14 cellular contexts compared by ENCODE assay signal in the genomic region with DNA sequence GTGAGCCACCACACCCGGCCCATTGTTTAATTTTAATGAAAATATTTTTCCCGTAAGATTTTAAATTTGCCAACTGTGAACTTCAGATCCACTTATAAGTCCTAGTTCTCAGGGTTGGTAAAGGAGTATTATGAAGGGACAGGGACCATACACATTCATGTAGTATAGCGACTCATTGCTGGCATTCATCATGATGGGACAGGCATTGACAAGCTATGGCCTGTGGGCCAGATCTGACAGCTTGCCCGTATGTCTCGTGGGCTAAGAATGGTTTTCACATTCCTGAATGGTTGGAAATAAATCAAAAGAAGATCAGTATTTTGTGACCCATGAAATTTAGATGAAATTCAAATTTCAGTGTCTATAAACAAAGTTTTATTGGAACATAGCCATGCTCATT. TPM values are rescaled to one million over a fixed set of nuclear protein-coding genes. Genes with fewer than 3 reads are reported as not detected.
DNase-seq lines count a peak whose midpoint lies in the region; TF ChIP-seq lines count a peak whose summit lies in the region.
"Had no signal": no experiment of that assay in that cellular context is flagged by ENCODE, and none has a peak within 500 bp of the region (broad histone marks: within the 10 kb centered on the region; RNA-seq: fewer than 3 reads in every experiment).

No MANE protein-coding gene starts in this region.

- no peak overlapping the region for H3K4me3 ChIP-seq in BLaER1 treated with 17β-estradiol and CSF1 and Interleukin-3, amounts not matched to agents 10 nM and 100 nM
- H3K4me3 ChIP-seq in epithelial cell of esophagus (ENCODE audit: low read length) (no peak overlapping the region), tibial nerve (no peak overlapping the region)

- H3K4me1 ChIP-seq in BLaER1 treated with 17β-estradiol and CSF1 and Interleukin-3, amounts not matched to agents 10 nM and 100 nM: peaks cover 0 to 30% (median 19%) of the 10 kb centered on the region in 10 experiments; a peak in 12 of 20 replicates
- peaks cover 0 to 16% (median 0%) of the 10 kb centered on the region in 4 donors for H3K4me1 ChIP-seq in tibial nerve
- H3K4me1 ChIP-seq: BE2C had no signal

- no peaks in the 10 kb centered on the region for H4K20me1 ChIP-seq in BLaER1 treated with 17β-estradiol and CSF1 and Interleukin-3, amounts not matched to agents 10 nM and 100 nM

- H3K36me3 ChIP-seq in BLaER1 treated with 17β-estradiol and CSF1 and Interleukin-3, amounts not matched to agents 10 nM and 100 nM: no peaks in the 10 kb centered on the region
- no peaks in the 10 kb centered on the region for H3K36me3 ChIP-seq in tibial nerve
- H3K36me3 ChIP-seq: BE2C had no signal

- H3K4me2 ChIP-seq in BLaER1 treated with 17β-estradiol and CSF1 and Interleukin-3, amounts not matched to agents 10 nM and 100 nM: peak overlapping the region in 6 of 11 experiments; percentile 4 to 68 (median 53); a peak in 11 of 22 replicates

- no peak for TF ChIP-seq POLR2A in tibial nerve (IDR thresholded peaks at IDR 0.05)

- TF ChIP-seq EP300 in tibial nerve (IDR thresholded peaks at IDR 0.05): no peak

- WGBS in tibial nerve, 2 donors: 95% methylated on average over 5 of the region's 5 CpGs

- no peak overlapping the region for H3K9ac ChIP-seq in BLaER1 treated with 17β-estradiol and CSF1 and Interleukin-3, amounts not matched to agents 10 nM and 100 nM

- peaks cover 8 to 22% (median 16%) of the 10 kb centered on the region in 11 experiments for H3K9me3 ChIP-seq in BLaER1 treated with 17β-estradiol and CSF1 and Interleukin-3, amounts not matched to agents 10 nM and 100 nM (replicated peaks in 1 of 11)
- peaks cover 0 to 9% (median 0%) of the 10 kb centered on the region in 4 donors for H3K9me3 ChIP-seq in tibial nerve
- H3K9me3 ChIP-seq: BE2C, Caco-2 had no signal

- DNase-seq in NCI-H1048 (lab: John Stamatoyannopoulos, UW): peak; percentile 67
- DNase-seq in epithelial cell of esophagus (ENCODE audit: low read depth): peak; percentile 63
- no peak for DNase-seq in NOMO-1 treated with dmso at 0.1 percent for 144 hours (lab: John Stamatoyannopoulos, UW; ENCODE audit: unreplicated experiment)
- DNase-seq in tibial nerve (ENCODE audit: low spot score in 2 of 2): no peak
- DNase-seq in activated CD8-positive, alpha-beta memory T cell treated with anti-CD3 and anti-CD28 coated beads for 24 hours: no peak
- no peak for DNase-seq in NCI-H524 (lab: John Stamatoyannopoulos, UW)
- DNase-seq: BE2C; Caco-2; CD8-positive, alpha-beta memory T cell; DND-41; GDM1; HCEC 1CT; HFFc6 had no signal

- peaks cover 31 to 40% (median 36%) of the 10 kb centered on the region in 11 experiments for H3K27me3 ChIP-seq in BLaER1 treated with 17β-estradiol and CSF1 and Interleukin-3, amounts not matched to agents 10 nM and 100 nM
- peaks cover 0 to 30% of the 10 kb centered on the region in 2 donors for H3K27me3 ChIP-seq in tibial nerve

- no peak overlapping the region for H3K27ac ChIP-seq in BLaER1 treated with 17β-estradiol and CSF1 and Interleukin-3, amounts not matched to agents 10 nM and 100 nM
- no peak overlapping the region for H3K27ac ChIP-seq in tibial nerve

- no peak for TF ChIP-seq CTCF in epithelial cell of esophagus (IDR thresholded peaks at IDR 0.05; ENCODE audit: insufficient read depth, low read depth, low read length, missing control alignments)
- TF ChIP-seq CTCF in tibial nerve (IDR thresholded peaks at IDR 0.05): no peak

RNA-seq across cellular contexts. Expression of a gene that starts 4.0 kb away (rescaled TPM):
- 10 to 100 TPM in 1 of 4 donors, 1 to 10 TPM in 3; 3.6 to 12.0 (median 6.7) TPM for total RNA-seq in tibial nerve
- total RNA-seq: CD8-positive, alpha-beta memory T cell had no signal

Comparison
In these comparisons a context has a peak if more than half of its experiments do, and no peak if none do; other contexts are left out.
1. DNase-seq: peak in NCI-H1048 (single experiment) and epithelial cell of esophagus (single experiment); none in NOMO-1 treated with dmso at 0.1 percent for 144 hours (single experiment), tibial nerve (0 of 2), activated CD8-positive, alpha-beta memory T cell treated with anti-CD3 and anti-CD28 coated beads for 24 hours (single experiment) and NCI-H524 (0 of 2).